In genomic region chr1:211548321-211549091, GRCh38 we compare ENCODE assay signal across 1 cellular context.
TF ChIP-seq lines count a peak whose summit lies in the region.

No MANE protein-coding gene starts in this region.

TF ChIP-seq in IMR-90, 13 proteins besides CTCF, POLR2A, EP300 and RAD21:
- TF ChIP-seq FOS (IDR thresholded peaks at IDR 0.05; ENCODE audit: low read depth, low read length) (no peak), MAFK (IDR thresholded peaks at IDR 0.05; ENCODE audit: low read depth, low read length) (no peak), CHD1 (IDR thresholded peaks at IDR 0.05; ENCODE audit: low read depth, low read length) (no peak), NFE2L2 (IDR thresholded peaks at IDR 0.05; ENCODE audit: low read depth, low read length) (no peak), CEBPB (IDR thresholded peaks at IDR 0.05; ENCODE audit: low read depth, low read length) (no peak), RCOR1 (IDR thresholded peaks at IDR 0.05; ENCODE audit: insufficient replicate concordance, low read length) (no peak), MAZ (IDR thresholded peaks at IDR 0.05; ENCODE audit: borderline replicate concordance, low read depth, low read length) (no peak), BHLHE40 (IDR thresholded peaks at IDR 0.05; ENCODE audit: low read depth, low read length) (no peak), ELK1 (IDR thresholded peaks at IDR 0.05; ENCODE audit: borderline replicate concordance, low read depth, low read length) (no peak), MXI1 (IDR thresholded peaks at IDR 0.05; ENCODE audit: borderline replicate concordance, low read depth, low read length) (no peak), USF2 (IDR thresholded peaks at IDR 0.05; ENCODE audit: low read depth, low read length) (no peak), RFX5 (IDR thresholded peaks at IDR 0.05; ENCODE audit: low read depth, low read length) (no peak)
